In the genomic region with DNA sequence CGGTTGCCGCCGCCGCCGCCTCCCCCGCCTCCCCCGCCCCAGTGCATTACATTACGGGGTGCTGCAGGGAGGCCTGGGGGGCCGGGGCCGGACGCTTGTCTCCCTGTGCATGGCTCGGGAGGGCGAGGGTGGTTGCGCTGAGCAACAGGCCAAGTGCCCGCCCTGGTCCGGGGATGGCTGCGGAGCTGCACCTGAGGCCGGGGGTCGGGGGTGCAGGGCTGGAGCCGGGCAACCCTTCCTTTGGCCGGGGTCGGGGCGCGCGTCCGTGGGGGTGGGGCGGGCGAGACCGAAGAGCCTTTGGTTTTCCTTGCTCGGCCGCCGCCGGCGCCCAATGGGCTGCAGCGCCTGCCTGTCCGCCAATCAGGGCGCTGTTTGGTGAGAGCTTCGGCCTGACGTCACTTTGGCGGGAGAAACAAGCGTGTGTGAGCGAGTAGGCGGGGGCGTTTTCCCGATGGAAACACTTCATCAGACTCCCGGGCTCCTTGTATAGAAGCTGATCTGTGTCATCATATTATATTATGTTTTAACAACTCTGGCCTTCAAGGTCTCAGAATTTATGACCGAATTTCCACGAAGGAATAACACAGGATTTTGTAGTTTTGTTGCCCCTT, we compare ENCODE assay signal across 8 cellular contexts. TPM values are rescaled to one million over a fixed set of nuclear protein-coding genes. Genes with fewer than 3 reads are reported as not detected.
DNase-seq lines count a peak whose midpoint lies in the region; ATAC-seq, FAIRE-seq and TF ChIP-seq lines count a peak whose summit lies in the region.

No MANE protein-coding gene starts in this region.

- peak overlapping the region; percentile 95 for H3K9ac ChIP-seq in smooth muscle cell (ENCODE audit: low read depth)

- FAIRE-seq in A549 (lab: Jason Lieb, UNC), result peak; percentile 54

- peak overlapping the region; percentile 68 for H3K4me2 ChIP-seq in A549
- H3K4me2 ChIP-seq in smooth muscle cell, result peak overlapping the region; percentile 93

- H3K79me2 ChIP-seq in smooth muscle cell (ENCODE audit: low read depth), result peaks cover 34% of the 10 kb centered on the region

- TF ChIP-seq RAD21 in A549 (conservative IDR thresholded peaks at IDR 0.05 in 1 of 2, IDR thresholded peaks at IDR 0.05 in 1 of 2), result no peak

- H3K36me3 ChIP-seq in smooth muscle cell (ENCODE audit: low read depth), result peaks cover 5% of the 10 kb centered on the region

- TF ChIP-seq POLR2A in A549 (IDR thresholded peaks at IDR 0.05; ENCODE audit: low read length), result no peak

- H3K9me3 ChIP-seq in A549 (no peaks in the 10 kb centered on the region), smooth muscle cell (replicated peaks; ENCODE audit: low read depth) (no peaks in the 10 kb centered on the region)

- no peaks in the 10 kb centered on the region for H3K27me3 ChIP-seq in smooth muscle cell (ENCODE audit: low read depth)

- peak; percentile 97 to 98 for DNase-seq in A549 (ENCODE audit: low read depth in 1 of 2, low spot score in 1 of 2)
- DNase-seq in NCI-H226, result peak; percentile 94
- DNase-seq in activated CD4-positive, CD25-positive, alpha-beta regulatory T cell treated with anti-CD3 and anti-CD28 coated beads, Interleukin-2, amount 50 U/mL, for 16 hours (ENCODE audit: low read depth, low spot score), result peak; percentile 81
- DNase-seq in central memory CD4-positive, alpha-beta T cell, result peak; percentile 74
- DNase-seq in iris pigment epithelial cell (ENCODE audit: low read depth), result peak; percentile 95
- DNase-seq in smooth muscle cell (lab: John Stamatoyannopoulos, UW; ENCODE audit: unreplicated experiment), result peak; percentile 68

- peak; percentile 75 to 86 for ATAC-seq in A549
- peak; percentile 40 for ATAC-seq in GM18873 (IDR thresholded peaks at IDR 0.05; ENCODE audit: low FRiP score, unreplicated experiment)
- ATAC-seq in HG03175 (IDR thresholded peaks at IDR 0.05; ENCODE audit: unreplicated experiment), result peak; percentile 59

- TF ChIP-seq CTCF in A549 (IDR thresholded peaks at IDR 0.05) (no peak), smooth muscle cell (IDR thresholded peaks at IDR 0.05; ENCODE audit: borderline replicate concordance, insufficient read depth, poor library complexity, severe bottlenecking) (no peak)

- H2AFZ ChIP-seq in smooth muscle cell (ENCODE audit: low read depth), result peak overlapping the region; percentile 82

- POLR2A ChIA-PET in A549 (lab: Yijun Ruan, JAX), result interaction anchor here (0.6 to 2.1 kb wide), 4 partner anchors 12 to 202 kb away, joined by 9 to 14 read pairs (median 11); a partner anchor contains a TSS

- peaks cover 53% of the 10 kb centered on the region for H3K4me1 ChIP-seq in A549
- H3K4me1 ChIP-seq in smooth muscle cell (ENCODE audit: low read depth), result peaks cover 6% of the 10 kb centered on the region

- peak overlapping the region; percentile 84 to 95 for H3K27ac ChIP-seq in A549
- peak overlapping the region; percentile 91 for H3K27ac ChIP-seq in smooth muscle cell (ENCODE audit: low read depth)

- TF ChIP-seq EP300 in A549 (IDR thresholded peaks at IDR 0.05), result no peak

- H3F3A ChIP-seq in smooth muscle cell (ENCODE audit: low read depth), result peaks cover 19% of the 10 kb centered on the region

- WGBS in A549 (ENCODE audit: missing lambda C conversion rate), result under 1% methylated on average over 17 of the region's 48 CpGs
- WGBS in smooth muscle cell (ENCODE audit: low lambda C conversion rate), result 0% methylated on average over 20 of the region's 48 CpGs

- CTCF ChIA-PET in A549 (lab: Yijun Ruan, JAX), result interaction anchor here (1.6 kb wide), 1 partner anchor 122 kb away, joined by 3 read pairs; no protein-coding TSS in a partner anchor

- H3K4me3 ChIP-seq in A549, result peak overlapping the region; percentile 90
- peak overlapping the region; percentile 96 for H3K4me3 ChIP-seq in smooth muscle cell

- H4K20me1 ChIP-seq in smooth muscle cell (ENCODE audit: low read depth), result peaks cover 43% of the 10 kb centered on the region

TF ChIP-seq in A549, 52 proteins besides CTCF, POLR2A, EP300 and RAD21:
- TF ChIP-seq HDAC2 (IDR thresholded peaks at IDR 0.05) (peak; percentile 60; the same call in 1 of the 2 replicates), ZSCAN20 (CRISPR knock-in tag; IDR thresholded peaks at IDR 0.05) (no peak), KDM5A (IDR thresholded peaks at IDR 0.05) (peak; percentile 83), POLR2AphosphoS2 (conservative IDR thresholded peaks at IDR 0.05; ENCODE audit: low read length) (peak; percentile 73), MYC (IDR thresholded peaks at IDR 0.05; ENCODE audit: borderline replicate concordance, low read length) (peak; percentile 23; the same call in 1 of the 2 replicates), GATA3 (IDR thresholded peaks at IDR 0.05; ENCODE audit: borderline replicate concordance) (peak; percentile 51), CEBPB (IDR thresholded peaks at IDR 0.05) (no peak), HEYL (CRISPR knock-in tag; IDR thresholded peaks at IDR 0.05) (no peak)
- TF ChIP-seq, protein P1, sequence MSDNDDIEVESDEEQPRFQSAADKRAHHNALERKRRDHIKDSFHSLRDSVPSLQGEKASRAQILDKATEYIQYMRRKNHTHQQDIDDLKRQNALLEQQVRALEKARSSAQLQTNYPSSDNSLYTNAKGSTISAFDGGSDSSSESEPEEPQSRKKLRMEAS (IDR thresholded peaks at IDR 0.05), result peak; percentile 100
- TF ChIP-seq, protein P2, sequence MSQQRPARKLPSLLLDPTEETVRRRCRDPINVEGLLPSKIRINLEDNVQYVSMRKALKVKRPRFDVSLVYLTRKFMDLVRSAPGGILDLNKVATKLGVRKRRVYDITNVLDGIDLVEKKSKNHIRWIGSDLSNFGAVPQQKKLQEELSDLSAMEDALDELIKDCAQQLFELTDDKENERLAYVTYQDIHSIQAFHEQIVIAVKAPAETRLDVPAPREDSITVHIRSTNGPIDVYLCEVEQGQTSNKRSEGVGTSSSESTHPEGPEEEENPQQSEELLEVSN (IDR thresholded peaks at IDR 0.05; ENCODE audit: borderline replicate concordance, low read depth), result peak; percentile 99

RNA-seq across cellular contexts. Expression of a gene that starts 1.0 kb away (rescaled TPM):
- polyA plus RNA-seq in A549 (2011; rRNA removed) (6.7 and 12.2 TPM in 2 replicates), A549 (2017; fragmentation: RNase III; extraction: RNeasy Plus Mini Kit Qiagen cat#74134 plus additional on column Dnase treatment) (4.3 to 5.7 TPM (median 5.6 TPM) in 3 replicates), smooth muscle cell (8.0 and 10.9 TPM in 2 replicates)
- 1.7 and 2.4 TPM in 2 replicates for polyA plus RNA-seq in A549 (2012; cell fraction: cytosol; rRNA removed)
- 2.6 and 5.8 TPM in 2 replicates for polyA plus RNA-seq in A549 (2012; cell fraction: nucleus; rRNA removed)
- polyA minus RNA-seq in A549 (2011; rRNA and poly(A)+ RNA removed), result 16.5 and 21.7 TPM in 2 replicates
- 13.6 and 19.9 TPM in 2 replicates for total RNA-seq in smooth muscle cell

RNA-seq across cellular contexts. Expression of a gene that starts 48.7 kb away (rescaled TPM):
- polyA plus RNA-seq in A549 (2011; rRNA removed), result 74.9 and 76.2 TPM in 2 replicates
- polyA plus RNA-seq in A549 (2012; cell fraction: cytosol; rRNA removed), result 12.7 and 16.2 TPM in 2 replicates
- 9.9 and 10.6 TPM in 2 replicates for polyA plus RNA-seq in A549 (2012; cell fraction: nucleus; rRNA removed)
- 33.8 to 37.0 TPM (median 34.7 TPM) in 3 replicates for polyA plus RNA-seq in A549 (2017; fragmentation: RNase III; extraction: RNeasy Plus Mini Kit Qiagen cat#74134 plus additional on column Dnase treatment)
- 59.6 and 63.1 TPM in 2 replicates for polyA minus RNA-seq in A549 (2011; rRNA and poly(A)+ RNA removed)
- total RNA-seq in smooth muscle cell, result 20.7 and 25.3 TPM in 2 replicates
- polyA plus RNA-seq in smooth muscle cell, result 9.5 and 11.2 TPM in 2 replicates

RNA-seq across cellular contexts. Expression of a gene that starts 58.9 kb away (rescaled TPM):
- polyA plus RNA-seq in A549 (2011; rRNA removed) (42.1 and 47.3 TPM in 2 replicates), A549 (2017; fragmentation: RNase III; extraction: RNeasy Plus Mini Kit Qiagen cat#74134 plus additional on column Dnase treatment) (36.7 to 40.0 TPM (median 37.8 TPM) in 3 replicates), smooth muscle cell (5.8 and 7.1 TPM in 2 replicates)
- 13.7 and 17.8 TPM in 2 replicates for polyA plus RNA-seq in A549 (2012; cell fraction: cytosol; rRNA removed)
- 22.0 and 28.6 TPM in 2 replicates for polyA plus RNA-seq in A549 (2012; cell fraction: nucleus; rRNA removed)
- polyA minus RNA-seq in A549 (2011; rRNA and poly(A)+ RNA removed), result 87.2 and 94.7 TPM in 2 replicates
- total RNA-seq in smooth muscle cell, result 31.9 and 37.7 TPM in 2 replicates

Comparison
In these comparisons a context has a peak if more than half of its experiments do, and no peak if none do; other contexts are left out.
1. Peak in every context shown above with its lines: DNase-seq, ATAC-seq, H3K4me3 ChIP-seq and H3K27ac ChIP-seq.